In genomic region chr4:10116625-10117423, GRCh38 we compare ENCODE assay signal across 8 cellular contexts.
A peak's percentile ranks its signal among the peaks of the same experiment; 100 is the strongest.
DNase-seq lines count a peak whose midpoint lies in the region; ATAC-seq, FAIRE-seq and TF ChIP-seq lines count a peak whose summit lies in the region.

WDR1 (minus strand) TSS chr4:10116799; CDS start chr4:10116666, 133 bp downstream.

- H3K36me3 ChIP-seq in Loucy (ENCODE audit: insufficient read depth, low read length) (peaks cover 39% of the 10 kb centered on the region; the same call in 1 of the 2 replicates), RWPE2 (ENCODE audit: low read depth) (peaks cover 40% of the 10 kb centered on the region)

- DNase-seq in ELF-1 (ENCODE audit: low read depth, low spot score) (peak; percentile 96), H54 (ENCODE audit: insufficient read length, low spot score) (peak; percentile 77), RWPE2 (ENCODE audit: low spot score) (peak; percentile 96), fibroblast of pulmonary artery (ENCODE audit: low read depth) (peak; percentile 97)
- peak; percentile 87 for DNase-seq in activated effector memory CD4-positive, alpha-beta T cell treated with Interleukin-2 at 50 U/mL for 16 hours
- DNase-seq in stimulated activated naive CD8-positive, alpha-beta T cell treated with anti-CD3 and anti-CD28 coated beads, Interleukin-15, Interleukin-2, amounts not matched to agents 100 U/mL and 50 U/mL, for 24 hours: peak; percentile 91

- no peaks in the 10 kb centered on the region for H3K27me3 ChIP-seq in Loucy (ENCODE audit: insufficient read depth, low read length, poor library complexity, severe bottlenecking)
- H3K27me3 ChIP-seq in RWPE2 (ENCODE audit: insufficient read depth, poor library complexity, severe bottlenecking): no peaks in the 10 kb centered on the region

- H3K4me3 ChIP-seq in Loucy (ENCODE audit: low read length, poor library complexity, severe bottlenecking) (peak within 1 kb of the TSS; percentile 97), RWPE2 (ENCODE audit: severe bottlenecking) (peak within 1 kb of the TSS; percentile 89), fibroblast of pulmonary artery (replicated peaks; ENCODE audit: low read depth, low read length) (peak within 1 kb of the TSS; percentile 88)

- peaks cover 76% of the 10 kb centered on the region for H3K4me1 ChIP-seq in Loucy (ENCODE audit: insufficient read depth, low read length, poor library complexity, severe bottlenecking)
- peaks cover 15% of the 10 kb centered on the region for H3K4me1 ChIP-seq in RWPE2 (ENCODE audit: insufficient read depth, poor library complexity, severe bottlenecking)

- TF ChIP-seq CTCF in Loucy (conservative IDR thresholded peaks at IDR 0.05; ENCODE audit: low read length) (no peak), RWPE2 (IDR thresholded peaks at IDR 0.05; ENCODE audit: poor library complexity, severe bottlenecking) (no peak), fibroblast of pulmonary artery (IDR thresholded peaks at IDR 0.05; ENCODE audit: low read length, missing control alignments) (no peak), nephron (IDR thresholded peaks at IDR 0.05; ENCODE audit: unreplicated experiment in 3 of 3) (no peak)

- H3K4me2 ChIP-seq in Loucy (ENCODE audit: low read depth, low read length, poor library complexity, severe bottlenecking): peak within 1 kb of the TSS; percentile 99

- H3K9me2 ChIP-seq in Loucy (replicated peaks; ENCODE audit: low read depth, low read length): no peaks in the 10 kb centered on the region

- H3K4me1 Mint-ChIP-seq in nephron: peaks cover 89% of the 10 kb centered on the region

- peak; percentile 91 for ATAC-seq in RWPE2 (ENCODE audit: low read depth)
- ATAC-seq in stimulated activated naive CD8-positive, alpha-beta T cell treated with anti-CD3 and anti-CD28 coated beads, Interleukin-15, Interleukin-2, amounts not matched to agents 100 U/mL and 50 U/mL, for 24 hours: peak; percentile 91

- H2AFZ ChIP-seq in Loucy (ENCODE audit: low read length): no peak within 1 kb of the TSS

- peaks cover 34% of the 10 kb centered on the region for H3K36me3 Mint-ChIP-seq in nephron (ENCODE audit: low read depth)

- H4K20me1 ChIP-seq in Loucy (ENCODE audit: insufficient read depth, low read length, poor library complexity, severe bottlenecking): peaks cover 43% of the 10 kb centered on the region

- H3K27ac ChIP-seq in RWPE2 (ENCODE audit: poor library complexity, severe bottlenecking): peak within 1 kb of the TSS; percentile 90

- no peaks in the 10 kb centered on the region for H3K9me3 Mint-ChIP-seq in nephron

- H3K79me2 ChIP-seq in Loucy (ENCODE audit: insufficient read depth, low read length): peaks cover 63% of the 10 kb centered on the region

- H3K27me3 Mint-ChIP-seq in nephron (ENCODE audit: low read depth): no peaks in the 10 kb centered on the region

- peak within 1 kb of the TSS; percentile 92 to 96 (median 94) for H3K4me3 Mint-ChIP-seq in nephron

- no peaks in the 10 kb centered on the region for H3F3A ChIP-seq in Loucy (ENCODE audit: low read depth)

- H3K9me3 ChIP-seq in Loucy (ENCODE audit: insufficient read depth, low read depth, low read length) (no peaks in the 10 kb centered on the region), RWPE2 (ENCODE audit: severe bottlenecking) (no peaks in the 10 kb centered on the region)

- H3K9ac ChIP-seq in Loucy (ENCODE audit: low read depth, low read length, poor library complexity, severe bottlenecking): peak within 1 kb of the TSS; percentile 94

- TF ChIP-seq POLR2A in H54 (IDR thresholded peaks at IDR 0.05; ENCODE audit: low read depth, low read length): peak; percentile 80

- no peak for FAIRE-seq in H54 (lab: Jason Lieb, UNC)

- peak within 1 kb of the TSS; percentile 99 to 100 (median 99) for H3K27ac Mint-ChIP-seq in nephron

Comparison
In these comparisons a context has a peak if more than half of its experiments do, and no peak if none do; other contexts are left out.
1. Peak in every context shown above with its lines: DNase-seq, ATAC-seq, H3K4me3 ChIP-seq and H3K27ac ChIP-seq.